Comparison of ENCODE assay signal across 12 cellular contexts in genomic region chr13:25881946-25882574, GRCh38.
DNase-seq lines count a peak whose midpoint lies in the region; ATAC-seq and TF ChIP-seq lines count a peak whose summit lies in the region.
"Had no signal": no experiment of that assay in that cellular context is flagged by ENCODE, and none has a peak within 500 bp of the region (broad histone marks: within the 10 kb centered on the region; RNA-seq: fewer than 3 reads in every experiment).

No MANE protein-coding gene starts in this region.

- intact Hi-C loops in Right ventricle myocardium superior (cut with DNase I) = no loop called here

- H3K4me1 Mint-ChIP-seq in glutamatergic neuron (ENCODE audit: low read depth, unreplicated experiment) = peaks cover 29% of the 10 kb centered on the region

- H3K27me3 Mint-ChIP-seq in glutamatergic neuron (ENCODE audit: unreplicated experiment) = peaks cover 2% of the 10 kb centered on the region

- peak overlapping the region; percentile 6 for H3K4me3 Mint-ChIP-seq in glutamatergic neuron (ENCODE audit: unreplicated experiment)

- no peak overlapping the region for H3K4me3 ChIP-seq in NT2/D1 (ENCODE audit: insufficient read length, low read depth)
- H3K4me3 ChIP-seq in skeletal muscle cell (ENCODE audit: low read depth, low read length) = no peak overlapping the region
- no peak overlapping the region for H3K4me3 ChIP-seq in coronary artery
- H3K4me3 ChIP-seq: A549, esophagus muscularis mucosa had no signal

- no peaks in the 10 kb centered on the region for H3K36me3 ChIP-seq in NT2/D1 (ENCODE audit: insufficient read depth, insufficient read length, low read length)
- H3K36me3 ChIP-seq: esophagus muscularis mucosa had no signal

- no peak overlapping the region for H3K9ac ChIP-seq in NT2/D1 (ENCODE audit: insufficient read length, low read depth)

- no peaks in the 10 kb centered on the region for H3K27me3 ChIP-seq in NT2/D1 (ENCODE audit: insufficient read depth, insufficient read length)

- H3K27ac Mint-ChIP-seq in glutamatergic neuron (ENCODE audit: unreplicated experiment) = peak overlapping the region; percentile 25

- peaks cover 5% of the 10 kb centered on the region for H3K4me1 ChIP-seq in NT2/D1 (ENCODE audit: insufficient read depth, insufficient read length)
- H3K4me1 ChIP-seq: A549, esophagus muscularis mucosa had no signal

- peaks cover 5% of the 10 kb centered on the region for H3K9me3 Mint-ChIP-seq in glutamatergic neuron (ENCODE audit: unreplicated experiment)

- no peak for TF ChIP-seq CTCF in glutamatergic neuron (IDR thresholded peaks at IDR 0.05; ENCODE audit: partially characterized antibody, unreplicated experiment)
- no peak for TF ChIP-seq CTCF in coronary artery (IDR thresholded peaks at IDR 0.05)

- H3K36me3 Mint-ChIP-seq in glutamatergic neuron (ENCODE audit: unreplicated experiment) = no peaks in the 10 kb centered on the region

- H3K27ac ChIP-seq in coronary artery = no peak overlapping the region
- H3K27ac ChIP-seq: A549, esophagus muscularis mucosa had no signal

- DNase-seq in NCI-H2029 (lab: John Stamatoyannopoulos, UW) (peak; percentile 34), NCI-H2029 treated with DMSO at 0.1 percent for 48 hours (lab: John Stamatoyannopoulos, UW) (no peak), NT2/D1 (ENCODE audit: low read depth, low spot score) (peak; percentile 20), glutamatergic neuron (no peak), skeletal muscle cell (ENCODE audit: low read depth) (peak; percentile 21), Right ventricle myocardium superior (no peak), activated T-cell treated with anti-CD3 and anti-CD28 coated beads for 4 hours (no peak), coronary artery (ENCODE audit: low spot score) (no peak)
- DNase-seq: activated gamma-delta T cell, MV-4-11 had no signal

- no peaks in the 10 kb centered on the region for H3K9me3 ChIP-seq in NT2/D1 (ENCODE audit: insufficient read depth, low read length)
- H3K9me3 ChIP-seq: A549, esophagus muscularis mucosa had no signal

- ATAC-seq in Right ventricle myocardium superior (ENCODE audit: poor library complexity) = no peak
- ATAC-seq: A549 had no signal

Comparison
In these comparisons a context has a peak if more than half of its experiments do, and no peak if none do; other contexts are left out.
1. DNase-seq: peak in NCI-H2029 (single experiment), NT2/D1 (single experiment) and skeletal muscle cell (single experiment); none in NCI-H2029 treated with DMSO at 0.1 percent for 48 hours (single experiment), glutamatergic neuron (single experiment), Right ventricle myocardium superior (single experiment), activated T-cell treated with anti-CD3 and anti-CD28 coated beads for 4 hours (single experiment) and coronary artery (single experiment).